In the genomic region with DNA sequence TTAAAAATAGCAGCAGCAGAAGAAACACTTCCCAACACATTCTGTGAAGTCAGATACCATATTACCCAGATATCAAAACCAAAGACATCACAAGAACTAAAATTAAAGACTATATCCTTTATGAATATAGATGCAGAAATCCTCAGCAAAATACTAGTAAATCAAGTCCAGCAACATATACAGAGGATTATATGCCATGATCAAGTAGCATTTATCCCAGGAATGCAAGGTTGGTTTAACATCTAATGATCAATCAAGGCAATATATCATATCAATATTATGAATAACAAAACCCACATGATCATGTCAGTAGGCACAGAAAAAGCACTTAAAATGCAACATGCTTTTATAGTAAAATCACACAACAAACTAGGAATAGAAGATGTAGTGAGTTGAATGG, we compare ENCODE assay signal across 7 cellular contexts.
"Had no signal": no experiment of that assay in that cellular context is flagged by ENCODE, and none has a peak within 500 bp of the region (broad histone marks: within the 10 kb centered on the region; RNA-seq: fewer than 3 reads in every experiment).

No MANE protein-coding gene starts in this region.

- H3K27ac ChIP-seq: HL-60, KMS-11 had no signal

- DNase-seq: IMR-90, KBM-7, KG1 had no signal

- H3K4me2 ChIP-seq: KMS-11 had no signal

- FAIRE-seq: HepG2, HTR-8/SVneo had no signal

- H3K9ac ChIP-seq: KMS-11 had no signal

- ATAC-seq: HepG2 had no signal
